In the genomic region with DNA sequence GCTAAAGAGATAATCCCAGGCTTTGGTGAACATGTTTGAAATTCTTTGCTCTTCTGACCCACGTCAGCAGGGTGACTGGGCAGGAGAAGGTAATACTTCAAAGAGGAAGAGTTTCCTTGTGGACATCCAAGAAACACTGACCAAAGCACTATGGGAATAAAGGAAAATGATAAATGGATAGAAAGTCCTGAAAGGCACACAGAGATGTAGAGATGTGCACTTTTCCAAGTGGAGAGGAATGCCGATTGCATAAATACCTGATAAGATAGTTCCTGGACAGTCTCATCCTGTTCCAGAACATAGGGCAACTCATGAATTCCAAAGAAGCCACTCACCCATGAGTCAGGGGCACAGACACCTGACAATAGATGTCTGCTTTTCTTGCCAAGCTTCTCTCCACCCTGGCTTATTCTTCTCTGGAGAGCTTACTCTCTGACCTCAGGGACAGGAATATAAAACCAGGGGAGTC, we compare ENCODE assay signal across 17 cellular contexts.
DNase-seq lines count a peak whose midpoint lies in the region; ATAC-seq and TF ChIP-seq lines count a peak whose summit lies in the region.
"Had no signal": no experiment of that assay in that cellular context is flagged by ENCODE, and none has a peak within 500 bp of the region (broad histone marks: within the 10 kb centered on the region; RNA-seq: fewer than 3 reads in every experiment).

No MANE protein-coding gene starts in this region.

- H3K27me3 Mint-ChIP-seq in natural killer cell treated with Interleukin-12 subunit alpha and Interleukin-12 subunit beta and Interleukin-15 and Interleukin-18, amount 100 ng/mL, for 72 hours = peaks cover 9 to 15% of the 10 kb centered on the region in 2 donors
- H3K27me3 Mint-ChIP-seq: activated T-helper 17 cell treated with anti-CD3 and anti-CD28 coated beads, Interleukin-2, amount 50 U/mL, for 72 hours had no signal

- no peaks in the 10 kb centered on the region for H3K36me3 Mint-ChIP-seq in natural killer cell treated with Interleukin-12 subunit alpha and Interleukin-12 subunit beta and Interleukin-15 and Interleukin-18, amount 100 ng/mL, for 72 hours
- H3K36me3 Mint-ChIP-seq: natural killer cell had no signal

- no peak overlapping the region for H3K4me3 Mint-ChIP-seq in natural killer cell treated with Interleukin-12 subunit alpha and Interleukin-12 subunit beta and Interleukin-15 and Interleukin-18, amount 100 ng/mL, for 72 hours
- H3K4me3 Mint-ChIP-seq: activated CD8-positive, alpha-beta T cell treated with anti-CD3 and anti-CD28 coated beads, Interleukin-2, amount 10 ng/mL, durations not matched to agents 7 days and 5 days; activated T-helper 17 cell treated with anti-CD3 and anti-CD28 coated beads, Interleukin-2, amount 50 U/mL, for 72 hours; natural killer cell; stimulated activated naive CD8-positive, alpha-beta T cell treated with anti-CD3 and anti-CD28 coated beads, Interleukin-15, amount 100 ng/mL, for 72 hours had no signal

- DNase-seq in HK-2 (ENCODE audit: unreplicated experiment) = peak; percentile 62
- peak; percentile 34 to 42 for DNase-seq in SJCRH30
- peak; percentile 69 for DNase-seq in epithelial cell of prostate (ENCODE audit: low read depth, low spot score)
- peak; percentile 51 for DNase-seq in non-pigmented ciliary epithelial cell (ENCODE audit: low read depth)
- no peak for DNase-seq in natural killer cell treated with Interleukin-12 subunit alpha and Interleukin-12 subunit beta and Interleukin-15 and Interleukin-18, amount 100 ng/mL, for 72 hours (ENCODE audit: low spot score)
- DNase-seq in activated naive CD4-positive, alpha-beta T cell treated with Interleukin-2 at 50 U/mL for 16 hours = no peak
- DNase-seq in occipital lobe (lab: John Stamatoyannopoulos, UW) = no peak
- DNase-seq in gastrocnemius medialis = no peak
- DNase-seq: activated CD8-positive, alpha-beta T cell treated with anti-CD3 and anti-CD28 coated beads, Interleukin-2, amount 10 ng/mL, durations not matched to agents 7 days and 5 days; DMS79 treated with DMSO at 0.1 percent for 48 hours; left colon; natural killer cell; NCI-H1417; Peyer's patch; stimulated activated naive CD8-positive, alpha-beta T cell treated with anti-CD3 and anti-CD28 coated beads, Interleukin-15, amount 100 ng/mL, for 72 hours had no signal

- no peak for TF ChIP-seq POLR2A in gastrocnemius medialis (IDR thresholded peaks at IDR 0.05)

- H3K4me1 Mint-ChIP-seq in natural killer cell treated with Interleukin-12 subunit alpha and Interleukin-12 subunit beta and Interleukin-15 and Interleukin-18, amount 100 ng/mL, for 72 hours (ENCODE audit: low read depth in 2 of 2) = no peaks in the 10 kb centered on the region
- H3K4me1 Mint-ChIP-seq: activated T-helper 17 cell treated with anti-CD3 and anti-CD28 coated beads, Interleukin-2, amount 50 U/mL, for 72 hours; natural killer cell; stimulated activated naive CD8-positive, alpha-beta T cell treated with anti-CD3 and anti-CD28 coated beads, Interleukin-15, amount 100 ng/mL, for 72 hours had no signal

- peaks cover 16% of the 10 kb centered on the region for H3K4me1 ChIP-seq in SJCRH30
- H3K4me1 ChIP-seq in gastrocnemius medialis = peaks cover 0 to 9% of the 10 kb centered on the region in 2 donors
- H3K4me1 ChIP-seq: BLaER1 treated with 17β-estradiol and CSF1 and Interleukin-3, amounts not matched to agents 10 nM and 100 nM; Peyer's patch had no signal

- H3K27ac ChIP-seq in SJCRH30 (peak overlapping the region; percentile 40), epithelial cell of prostate (peak overlapping the region; percentile 89), gastrocnemius medialis (no peak overlapping the region)
- H3K27ac ChIP-seq: BLaER1 treated with 17β-estradiol and CSF1 and Interleukin-3, amounts not matched to agents 10 nM and 100 nM; Peyer's patch had no signal

- ATAC-seq in natural killer cell treated with Interleukin-12 subunit alpha and Interleukin-12 subunit beta and Interleukin-15 and Interleukin-18, amount 100 ng/mL, for 72 hours = no peak
- ATAC-seq in gastrocnemius medialis = no peak
- ATAC-seq: activated CD8-positive, alpha-beta T cell treated with anti-CD3 and anti-CD28 coated beads, Interleukin-2, amount 10 ng/mL, durations not matched to agents 7 days and 5 days; activated T-helper 17 cell treated with anti-CD3 and anti-CD28 coated beads, Interleukin-2, amount 50 U/mL, for 72 hours; left colon; natural killer cell; stimulated activated naive CD8-positive, alpha-beta T cell treated with anti-CD3 and anti-CD28 coated beads, Interleukin-15, amount 100 ng/mL, for 72 hours had no signal

- in situ Hi-C loops in gastrocnemius medialis (cut with MboI; ENCODE audit: low sequenced_read_pairs in 4 of 4) = no loop called here

- H3K36me3 ChIP-seq in SJCRH30 = no peaks in the 10 kb centered on the region
- H3K36me3 ChIP-seq in gastrocnemius medialis = no peaks in the 10 kb centered on the region
- H3K36me3 ChIP-seq: BLaER1 treated with 17β-estradiol and CSF1 and Interleukin-3, amounts not matched to agents 10 nM and 100 nM; Peyer's patch had no signal

- no peak overlapping the region for H3K4me3 ChIP-seq in SJCRH30
- no peak overlapping the region for H3K4me3 ChIP-seq in gastrocnemius medialis
- H3K4me3 ChIP-seq: BLaER1 treated with 17β-estradiol and CSF1 and Interleukin-3, amounts not matched to agents 10 nM and 100 nM; Peyer's patch had no signal

- TF ChIP-seq CTCF in gastrocnemius medialis (IDR thresholded peaks at IDR 0.05 in 4 of 5, conservative IDR thresholded peaks at IDR 0.05 in 1 of 5) = no peak

- H3K9me3 ChIP-seq in SJCRH30 (replicated peaks) (0 out of 2 replicates have a peak, but pooled peaks cover 4% of the 10 kb centered on the region), gastrocnemius medialis (no peaks in the 10 kb centered on the region)
- H3K9me3 ChIP-seq: Peyer's patch had no signal

- H3K27ac Mint-ChIP-seq in natural killer cell treated with Interleukin-12 subunit alpha and Interleukin-12 subunit beta and Interleukin-15 and Interleukin-18, amount 100 ng/mL, for 72 hours = no peak overlapping the region
- H3K27ac Mint-ChIP-seq: activated CD8-positive, alpha-beta T cell treated with anti-CD3 and anti-CD28 coated beads, Interleukin-2, amount 10 ng/mL, durations not matched to agents 7 days and 5 days; activated T-helper 17 cell treated with anti-CD3 and anti-CD28 coated beads, Interleukin-2, amount 50 U/mL, for 72 hours; natural killer cell; stimulated activated naive CD8-positive, alpha-beta T cell treated with anti-CD3 and anti-CD28 coated beads, Interleukin-15, amount 100 ng/mL, for 72 hours had no signal

- H3K27me3 ChIP-seq in SJCRH30 (no peaks in the 10 kb centered on the region), gastrocnemius medialis (no peaks in the 10 kb centered on the region)
- H3K27me3 ChIP-seq: BLaER1 treated with 17β-estradiol and CSF1 and Interleukin-3, amounts not matched to agents 10 nM and 100 nM; Peyer's patch had no signal

- intact Hi-C loops in gastrocnemius medialis (cut with DNase I; ENCODE audit: low total_unique reads) = no loop called here

- peaks cover 4% of the 10 kb centered on the region for H3K9me3 Mint-ChIP-seq in natural killer cell treated with Interleukin-12 subunit alpha and Interleukin-12 subunit beta and Interleukin-15 and Interleukin-18, amount 100 ng/mL, for 72 hours
- H3K9me3 Mint-ChIP-seq: natural killer cell had no signal

Comparison
In these comparisons a context has a peak if more than half of its experiments do, and no peak if none do; other contexts are left out.
1. DNase-seq: peak in HK-2 (single experiment), SJCRH30 (2 of 2), epithelial cell of prostate (single experiment) and non-pigmented ciliary epithelial cell (single experiment); none in natural killer cell treated with Interleukin-12 subunit alpha and Interleukin-12 subunit beta and Interleukin-15 and Interleukin-18, amount 100 ng/mL, for 72 hours (single experiment), activated naive CD4-positive, alpha-beta T cell treated with Interleukin-2 at 50 U/mL for 16 hours (single experiment), occipital lobe (single experiment) and gastrocnemius medialis (0 of 2).
2. H3K27ac ChIP-seq: peak in SJCRH30 (single experiment) and epithelial cell of prostate (single experiment); none in gastrocnemius medialis (0 of 4).